ENCODE assay signal across 8 cellular contexts in the genomic region with DNA sequence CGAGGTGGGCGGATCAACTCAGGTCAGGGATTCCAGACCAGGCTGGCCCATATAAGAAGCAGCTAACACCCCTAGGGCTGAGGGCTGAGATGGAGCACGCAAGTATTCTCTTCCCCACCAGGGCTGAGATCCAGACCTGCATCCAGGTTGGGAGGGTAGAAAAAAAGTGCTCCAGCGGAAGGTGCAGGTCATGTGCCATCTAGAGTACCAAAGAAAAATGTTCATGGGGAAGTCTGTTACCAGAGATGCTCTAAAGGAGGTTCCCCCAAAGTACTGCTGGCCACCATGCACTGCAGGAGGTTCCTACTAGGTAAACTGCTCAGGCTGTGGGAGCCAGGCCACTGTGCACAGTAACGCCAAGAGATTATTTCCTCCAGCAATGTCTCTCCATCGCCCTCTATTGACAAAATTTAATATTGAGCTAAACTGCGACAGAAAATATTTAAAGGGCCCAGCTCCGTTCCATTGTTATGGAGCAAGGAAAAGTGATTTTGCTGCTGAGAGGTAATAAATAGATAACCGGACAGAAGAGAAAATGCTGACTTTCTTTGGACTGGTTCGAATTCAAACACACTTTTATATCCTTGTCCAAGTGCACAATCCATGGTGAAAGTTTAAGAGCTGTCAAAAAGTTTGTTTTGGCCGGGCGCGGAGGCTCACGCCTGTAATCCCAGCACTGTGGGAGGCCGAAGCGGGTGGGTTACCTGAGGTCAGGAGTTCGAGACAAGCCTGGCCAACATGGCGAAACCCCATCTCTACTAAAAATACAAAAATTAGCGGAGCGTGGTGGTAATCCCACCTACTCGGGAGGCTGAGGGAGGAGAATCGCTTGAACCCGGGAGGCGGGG.
DNase-seq lines count a peak whose midpoint lies in the region; ATAC-seq and TF ChIP-seq lines count a peak whose summit lies in the region.

No MANE protein-coding gene starts in this region.

- TF ChIP-seq CTCF in AG10803 (conservative IDR thresholded peaks at IDR 0.05; ENCODE audit: low read length), result peak; percentile 80

- H2AK5ac ChIP-seq in mesenchymal stem cell (ENCODE audit: low read length, severe bottlenecking), result no peak overlapping the region

- no peaks in the 10 kb centered on the region for H3K79me1 ChIP-seq in mesenchymal stem cell (replicated peaks; ENCODE audit: low read length, poor library complexity, severe bottlenecking)

- no peak overlapping the region for H3K14ac ChIP-seq in mesenchymal stem cell (ENCODE audit: low read length in 2 of 2)

- peak overlapping the region; percentile 53 for H2AFZ ChIP-seq in mesenchymal stem cell (ENCODE audit: low read depth, low read length)

- H3K36me3 ChIP-seq in endocrine pancreas (ENCODE audit: control insufficient read depth, insufficient read depth, low read length), result no peaks in the 10 kb centered on the region
- no peaks in the 10 kb centered on the region for H3K36me3 ChIP-seq in mesenchymal stem cell (ENCODE audit: control insufficient read depth in 1 of 2, insufficient read depth in 2 of 2, low read depth in 1 of 2, low read length in 2 of 2)

- no peak overlapping the region for H3K4ac ChIP-seq in mesenchymal stem cell (ENCODE audit: low read depth in 1 of 2, low read length in 2 of 2)

- H2BK120ac ChIP-seq in mesenchymal stem cell (ENCODE audit: low read depth, low read length), result no peak overlapping the region

- peak overlapping the region; percentile 74 for H3K27ac ChIP-seq in mesenchymal stem cell (ENCODE audit: low read length, poor library complexity, severe bottlenecking)

- peak overlapping the region; percentile 92 for H3K4me3 ChIP-seq in AG10803 (ENCODE audit: low read length)
- H3K4me3 ChIP-seq in endocrine pancreas (ENCODE audit: control insufficient read depth, insufficient read depth, low read length), result peak overlapping the region; percentile 69
- peak overlapping the region; percentile 77 to 99 for H3K4me3 ChIP-seq in mesenchymal stem cell (ENCODE audit: insufficient read depth in 1 of 2, low read depth in 1 of 2, low read length in 2 of 2)

- H3K4me1 Mint-ChIP-seq in stimulated activated effector memory CD8-positive, alpha-beta T cell treated with anti-CD3 and anti-CD28 coated beads, Interleukin-12 subunit alpha, Interleukin-12 subunit beta, amount 100 ng/mL, for 72 hours, result peaks cover 25% of the 10 kb centered on the region

- peak overlapping the region; percentile 92 for H3K4me2 ChIP-seq in mesenchymal stem cell (ENCODE audit: low read length, poor library complexity, severe bottlenecking)

- no peak overlapping the region for H3K18ac ChIP-seq in mesenchymal stem cell (ENCODE audit: low read depth in 1 of 2, low read length in 2 of 2)

- peak overlapping the region; percentile 68 for H2BK15ac ChIP-seq in mesenchymal stem cell (ENCODE audit: low read depth, poor library complexity, severe bottlenecking)

- peak overlapping the region; percentile 90 for H3K4me3 Mint-ChIP-seq in stimulated activated effector memory CD8-positive, alpha-beta T cell treated with anti-CD3 and anti-CD28 coated beads, Interleukin-12 subunit alpha, Interleukin-12 subunit beta, amount 100 ng/mL, for 72 hours

- H3K9me3 Mint-ChIP-seq in stimulated activated effector memory CD8-positive, alpha-beta T cell treated with anti-CD3 and anti-CD28 coated beads, Interleukin-12 subunit alpha, Interleukin-12 subunit beta, amount 100 ng/mL, for 72 hours, result no peaks in the 10 kb centered on the region

- no peak overlapping the region for H4K91ac ChIP-seq in mesenchymal stem cell (ENCODE audit: low read length)

- peak; percentile 44 for ATAC-seq in GM18907 (IDR thresholded peaks at IDR 0.05; ENCODE audit: unreplicated experiment)
- ATAC-seq in stimulated activated effector memory CD8-positive, alpha-beta T cell treated with anti-CD3 and anti-CD28 coated beads, Interleukin-12 subunit alpha, Interleukin-12 subunit beta, amount 100 ng/mL, for 72 hours, result peak; percentile 64

- peak; percentile 76 for DNase-seq in AG10803 (ENCODE audit: low read depth)
- peak; percentile 80 for DNase-seq in HS-27A (ENCODE audit: low read depth)
- DNase-seq in NCI-H748 (lab: John Stamatoyannopoulos, UW; ENCODE audit: unreplicated experiment), result peak; percentile 91
- DNase-seq in activated CD4-positive, alpha-beta T cell treated with anti-CD3 and anti-CD28 coated beads, Interleukin-2, amount 50 U/mL, for 24 hours (ENCODE audit: low read depth in 1 of 2, low spot score in 1 of 2), result peak; percentile 25 to 47
- DNase-seq in mesenchymal stem cell, result peak; percentile 88
- DNase-seq in stimulated activated effector memory CD8-positive, alpha-beta T cell treated with anti-CD3 and anti-CD28 coated beads, Interleukin-12 subunit alpha, Interleukin-12 subunit beta, amount 100 ng/mL, for 72 hours (ENCODE audit: low spot score in 2 of 2), result peak; percentile 28 to 75

- peak overlapping the region; percentile 75 for H3K9ac ChIP-seq in endocrine pancreas (ENCODE audit: control insufficient read depth, insufficient read depth, low read length)
- peak overlapping the region; percentile 99 for H3K9ac ChIP-seq in mesenchymal stem cell (ENCODE audit: low read length)

- no peak overlapping the region for H4K8ac ChIP-seq in mesenchymal stem cell (ENCODE audit: low read length)

- H2BK5ac ChIP-seq in mesenchymal stem cell (ENCODE audit: low read depth, low read length, poor library complexity, severe bottlenecking), result no peak overlapping the region

- H3K4me1 ChIP-seq in endocrine pancreas (ENCODE audit: control insufficient read depth, insufficient read depth, low read length) (no peaks in the 10 kb centered on the region), mesenchymal stem cell (ENCODE audit: control insufficient read depth, insufficient read depth, low read depth, low read length) (no peaks in the 10 kb centered on the region)

- H3K23ac ChIP-seq in mesenchymal stem cell (ENCODE audit: low read length in 2 of 2), result no peak overlapping the region

- H2BK12ac ChIP-seq in mesenchymal stem cell (ENCODE audit: low read length in 2 of 2), result no peak overlapping the region

- H3K36me3 Mint-ChIP-seq in stimulated activated effector memory CD8-positive, alpha-beta T cell treated with anti-CD3 and anti-CD28 coated beads, Interleukin-12 subunit alpha, Interleukin-12 subunit beta, amount 100 ng/mL, for 72 hours, result peaks cover 23% of the 10 kb centered on the region

- no peaks in the 10 kb centered on the region for H3K9me3 ChIP-seq in endocrine pancreas (ENCODE audit: control insufficient read depth, low read length)
- H3K9me3 ChIP-seq in mesenchymal stem cell (ENCODE audit: control insufficient read depth, low read length), result no peaks in the 10 kb centered on the region

- WGBS in mesenchymal stem cell, result 10% methylated on average over 20 of the region's 24 CpGs

- peak overlapping the region; percentile 99 for H3K27ac Mint-ChIP-seq in stimulated activated effector memory CD8-positive, alpha-beta T cell treated with anti-CD3 and anti-CD28 coated beads, Interleukin-12 subunit alpha, Interleukin-12 subunit beta, amount 100 ng/mL, for 72 hours

- H3K27me3 ChIP-seq in endocrine pancreas (ENCODE audit: control insufficient read depth, insufficient read depth, low read length), result peaks cover 8% of the 10 kb centered on the region
- H3K27me3 ChIP-seq in mesenchymal stem cell (ENCODE audit: control insufficient read depth in 1 of 2, insufficient read depth in 1 of 2, low read length in 2 of 2), result peaks cover 17 to 34% of the 10 kb centered on the region in 2 experiments

Comparison
In these comparisons a context has a peak if more than half of its experiments do, and no peak if none do; other contexts are left out.
1. Peak in every context shown above with its lines: DNase-seq, ATAC-seq, H3K4me3 ChIP-seq and H3K27ac ChIP-seq.
2. DNase-seq: peak in every context shown above with its lines; median percentile 91 in NCI-H748; 88 in mesenchymal stem cell; 80 in HS-27A; 76 in AG10803; 52 in stimulated activated effector memory CD8-positive, alpha-beta T cell treated with anti-CD3 and anti-CD28 coated beads, Interleukin-12 subunit alpha, Interleukin-12 subunit beta, amount 100 ng/mL, for 72 hours; 36 in activated CD4-positive, alpha-beta T cell treated with anti-CD3 and anti-CD28 coated beads, Interleukin-2, amount 50 U/mL, for 24 hours.